In the genomic region with DNA sequence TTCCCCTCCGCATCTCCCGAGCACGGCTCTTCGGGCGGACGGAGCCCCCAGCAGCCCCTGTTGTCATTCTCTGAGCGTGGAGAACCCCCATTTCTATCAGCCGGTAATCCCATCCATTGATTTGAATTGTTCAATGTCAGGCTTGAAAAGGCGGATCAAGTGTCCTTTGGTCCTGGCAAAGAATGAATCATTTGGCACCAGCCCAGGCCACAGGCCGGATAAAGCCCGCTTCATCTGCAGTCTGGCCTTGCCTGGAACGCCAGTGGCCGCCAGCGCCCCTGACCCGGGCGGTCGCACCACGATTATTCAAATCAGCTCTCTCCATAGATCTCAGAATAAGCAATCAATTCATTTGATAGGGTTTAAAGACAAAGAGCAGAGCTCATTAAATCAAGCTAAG, we compare ENCODE assay signal across 17 cellular contexts.
DNase-seq lines count a peak whose midpoint lies in the region; ATAC-seq and TF ChIP-seq lines count a peak whose summit lies in the region.
"Had no signal": no experiment of that assay in that cellular context is flagged by ENCODE, and none has a peak within 500 bp of the region (broad histone marks: within the 10 kb centered on the region; RNA-seq: fewer than 3 reads in every experiment).

No MANE protein-coding gene starts in this region.

- TF ChIP-seq EP300 in SK-N-SH (IDR thresholded peaks at IDR 0.05; ENCODE audit: borderline replicate concordance in 1 of 2, low read depth in 1 of 2, low read length in 1 of 2), result no peak
- no peak for TF ChIP-seq EP300 in tibial nerve (IDR thresholded peaks at IDR 0.05)

- CTCF ChIA-PET in SK-N-SH (lab: Yijun Ruan, JAX), result interaction anchor here (1.6 kb wide), 1 partner anchor 8 kb away, joined by 3 read pairs; no protein-coding TSS in a partner anchor

- H3K36me3 Mint-ChIP-seq in endodermal cell (ENCODE audit: low read depth), result no peaks in the 10 kb centered on the region

- H3K27ac ChIP-seq in SK-N-SH (ENCODE audit: low read depth in 2 of 2, low read length in 1 of 2) (no peak overlapping the region), substantia nigra (ENCODE audit: low read depth, low read length, poor library complexity, severe bottlenecking) (no peak overlapping the region), endodermal cell (ENCODE audit: low read depth, low read length) (no peak overlapping the region), tibial nerve (no peak overlapping the region)
- H3K27ac ChIP-seq: ascending aorta, lower lobe of right lung, SK-N-MC, thyroid gland had no signal

- WGBS in SK-N-SH (ENCODE audit: low lambda C conversion rate), result 63% methylated on average over 18 of the region's 18 CpGs
- WGBS in endodermal cell (ENCODE audit: insufficient coverage in 1 of 2, insufficient read length in 1 of 2), 2 experiments, result 88 to 100% methylated on average over 6 to 18 of the region's 18 CpGs
- 59% methylated on average over 18 of the region's 18 CpGs for WGBS in tibial nerve, 2 donors

- no peaks in the 10 kb centered on the region for H3K36me3 ChIP-seq in SK-N-SH (replicated peaks in 1 of 2; ENCODE audit: control insufficient read depth in 1 of 2, insufficient read depth in 2 of 2, low read length in 1 of 2)
- H3K36me3 ChIP-seq in endodermal cell (ENCODE audit: control insufficient read depth, insufficient read depth, low read length), result no peaks in the 10 kb centered on the region
- no peaks in the 10 kb centered on the region for H3K36me3 ChIP-seq in tibial nerve
- H3K36me3 ChIP-seq: ascending aorta, lower lobe of right lung, thyroid gland had no signal

- no peak overlapping the region for H3K9ac ChIP-seq in SK-N-SH
- no peak overlapping the region for H3K9ac ChIP-seq in endodermal cell (ENCODE audit: extremely low read depth, low read length, poor library complexity, severe bottlenecking)

- H3K4me1 ChIP-seq in SK-N-SH (ENCODE audit: control insufficient read depth in 1 of 2, insufficient read depth in 2 of 2, low read depth in 1 of 2, low read length in 1 of 2) (no peaks in the 10 kb centered on the region), endodermal cell (ENCODE audit: control insufficient read depth, insufficient read depth, low read length) (no peaks in the 10 kb centered on the region), tibial nerve (no peaks in the 10 kb centered on the region)
- H3K4me1 ChIP-seq: ascending aorta, thyroid gland had no signal

- DNase-seq in SK-N-SH, result no peak
- peak; percentile 15 for DNase-seq in RKO (ENCODE audit: low spot score)
- DNase-seq in fibroblast of mammary gland (ENCODE audit: low read depth), result peak; percentile 5
- peak in 30 of 49 donors; percentile 3 to 68 (median 32) for DNase-seq in substantia nigra (lab: John Stamatoyannopoulos, UW)
- no peak for DNase-seq in endodermal cell
- no peak for DNase-seq in tibial nerve (ENCODE audit: low spot score in 2 of 2)
- DNase-seq: activated CD8-positive, alpha-beta memory T cell treated with anti-CD3 and anti-CD28 coated beads for 24 hours; activated effector memory CD4-positive, alpha-beta T cell treated with anti-CD3 and anti-CD28 coated beads, Interleukin-2, amount 50 U/mL, for 16 hours; effector CD4-positive, alpha-beta T cell; lower lobe of right lung; NCI-H2171 treated with DMSO at 0.1 percent for 48 hours had no signal

- no peak for TF ChIP-seq RAD21 in SK-N-SH (IDR thresholded peaks at IDR 0.05; ENCODE audit: low read length)

- H3F3A ChIP-seq in SK-N-SH (replicated peaks; ENCODE audit: insufficient read depth), result no peaks in the 10 kb centered on the region

- H3K79me2 ChIP-seq in SK-N-SH (ENCODE audit: insufficient read depth), result no peaks in the 10 kb centered on the region

- POLR2A ChIA-PET in SK-N-SH (lab: Yijun Ruan, JAX), result no interaction called here

- H4K20me1 ChIP-seq in SK-N-SH (ENCODE audit: insufficient read depth), result no peaks in the 10 kb centered on the region

- no peaks in the 10 kb centered on the region for H3K9me3 ChIP-seq in SK-N-SH
- no peaks in the 10 kb centered on the region for H3K9me3 ChIP-seq in endodermal cell (ENCODE audit: control insufficient read depth, low read length)
- H3K9me3 ChIP-seq in tibial nerve, result no peaks in the 10 kb centered on the region
- H3K9me3 ChIP-seq: ascending aorta, lower lobe of right lung, thyroid gland had no signal

- TF ChIP-seq POLR2A in tibial nerve (IDR thresholded peaks at IDR 0.05), result no peak

- H3K4me1 Mint-ChIP-seq in endodermal cell, result no peaks in the 10 kb centered on the region

- H3K4me2 ChIP-seq in SK-N-SH, result no peak overlapping the region

- H3K9me3 Mint-ChIP-seq in endodermal cell, result no peaks in the 10 kb centered on the region

- H3K4me3 Mint-ChIP-seq in endodermal cell, result no peak overlapping the region

- H3K27me3 ChIP-seq in SK-N-SH (ENCODE audit: insufficient read depth) (no peaks in the 10 kb centered on the region), endodermal cell (ENCODE audit: control insufficient read depth, insufficient read depth, low read length, poor library complexity, severe bottlenecking) (no peaks in the 10 kb centered on the region), tibial nerve (peaks cover 0 to 12% of the 10 kb centered on the region in 2 donors)
- H3K27me3 ChIP-seq: ascending aorta, thyroid gland had no signal

- no peak overlapping the region for H3K4me3 ChIP-seq in SK-N-SH (ENCODE audit: low read depth in 2 of 2, low read length in 1 of 2)
- no peak overlapping the region for H3K4me3 ChIP-seq in fibroblast of mammary gland (ENCODE audit: control insufficient read depth, low read depth, low read length)
- H3K4me3 ChIP-seq in endodermal cell (ENCODE audit: low read length), result no peak overlapping the region
- H3K4me3 ChIP-seq in tibial nerve, result no peak overlapping the region
- H3K4me3 ChIP-seq: ascending aorta, lower lobe of right lung, SK-N-MC, thyroid gland had no signal

- H3K27me3 Mint-ChIP-seq in endodermal cell (ENCODE audit: insufficient read depth), result no peaks in the 10 kb centered on the region

- no peaks in the 10 kb centered on the region for H3K9me2 ChIP-seq in SK-N-SH

- no peak overlapping the region for H2AFZ ChIP-seq in SK-N-SH (ENCODE audit: low read depth)

- peak; percentile 33; the same call in 2 of the 3 replicates for ATAC-seq in SK-N-SH treated with all-trans-retinoic acid at 6 μM for 48 hours
- no peak for ATAC-seq in HG02840 (IDR thresholded peaks at IDR 0.05; ENCODE audit: low FRiP score, unreplicated experiment)
- ATAC-seq: lower lobe of right lung, sciatic nerve had no signal

- H3K27ac Mint-ChIP-seq in endodermal cell, result no peak overlapping the region

- TF ChIP-seq CTCF in SK-N-SH (IDR thresholded peaks at IDR 0.05), result no peak
- no peak for TF ChIP-seq CTCF in fibroblast of mammary gland (conservative IDR thresholded peaks at IDR 0.05; ENCODE audit: control insufficient read depth, insufficient read depth, low read depth, low read length)
- TF ChIP-seq CTCF in endodermal cell (conservative IDR thresholded peaks at IDR 0.05), result no peak
- TF ChIP-seq CTCF in tibial nerve (IDR thresholded peaks at IDR 0.05), result no peak

TF ChIP-seq in SK-N-SH treated with all-trans-retinoic acid at 6 μM for 48 hours, 23 proteins besides CTCF, POLR2A, EP300 and RAD21 (continues in another document):
- no peak for TF ChIP-seq TOX (CRISPR knock-in tag; IDR thresholded peaks at IDR 0.05; ENCODE audit: borderline replicate concordance)
- TF ChIP-seq BACH2 (CRISPR knock-in tag; IDR thresholded peaks at IDR 0.05; ENCODE audit: borderline replicate concordance), result no peak
- no peak for TF ChIP-seq GLIS3 (CRISPR knock-in tag; IDR thresholded peaks at IDR 0.05)
- TF ChIP-seq ZNF70 (CRISPR knock-in tag; IDR thresholded peaks at IDR 0.05), result no peak

TF ChIP-seq in SK-N-SH, 30 proteins besides CTCF, POLR2A, EP300 and RAD21 (continues in another document):
- no peak for TF ChIP-seq MXI1 (IDR thresholded peaks at IDR 0.05; ENCODE audit: low read depth, low read length)
- TF ChIP-seq SIN3A (IDR thresholded peaks at IDR 0.05; ENCODE audit: borderline replicate concordance, low read depth, low read length), result no peak
- no peak for TF ChIP-seq GABPA (IDR thresholded peaks at IDR 0.05; ENCODE audit: low read depth)
- TF ChIP-seq, protein P1, sequence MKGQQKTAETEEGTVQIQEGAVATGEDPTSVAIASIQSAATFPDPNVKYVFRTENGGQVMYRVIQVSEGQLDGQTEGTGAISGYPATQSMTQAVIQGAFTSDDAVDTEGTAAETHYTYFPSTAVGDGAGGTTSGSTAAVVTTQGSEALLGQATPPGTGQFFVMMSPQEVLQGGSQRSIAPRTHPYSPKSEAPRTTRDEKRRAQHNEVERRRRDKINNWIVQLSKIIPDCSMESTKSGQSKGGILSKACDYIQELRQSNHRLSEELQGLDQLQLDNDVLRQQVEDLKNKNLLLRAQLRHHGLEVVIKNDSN (IDR thresholded peaks at IDR 0.05; ENCODE audit: borderline replicate concordance, low read depth), result no peak
- TF ChIP-seq, protein P2, sequence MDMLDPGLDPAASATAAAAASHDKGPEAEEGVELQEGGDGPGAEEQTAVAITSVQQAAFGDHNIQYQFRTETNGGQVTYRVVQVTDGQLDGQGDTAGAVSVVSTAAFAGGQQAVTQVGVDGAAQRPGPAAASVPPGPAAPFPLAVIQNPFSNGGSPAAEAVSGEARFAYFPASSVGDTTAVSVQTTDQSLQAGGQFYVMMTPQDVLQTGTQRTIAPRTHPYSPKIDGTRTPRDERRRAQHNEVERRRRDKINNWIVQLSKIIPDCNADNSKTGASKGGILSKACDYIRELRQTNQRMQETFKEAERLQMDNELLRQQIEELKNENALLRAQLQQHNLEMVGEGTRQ (IDR thresholded peaks at IDR 0.05; ENCODE audit: borderline replicate concordance, low read depth, low read length), result no peak
- TF ChIP-seq EZH2phosphoT487 (IDR thresholded peaks at IDR 0.05; ENCODE audit: borderline replicate concordance, low read depth), result no peak
- TF ChIP-seq, protein P3, sequence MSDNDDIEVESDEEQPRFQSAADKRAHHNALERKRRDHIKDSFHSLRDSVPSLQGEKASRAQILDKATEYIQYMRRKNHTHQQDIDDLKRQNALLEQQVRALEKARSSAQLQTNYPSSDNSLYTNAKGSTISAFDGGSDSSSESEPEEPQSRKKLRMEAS (IDR thresholded peaks at IDR 0.05; ENCODE audit: low read depth), result no peak
- no peak for TF ChIP-seq NRF1 (IDR thresholded peaks at IDR 0.05; ENCODE audit: low read depth, low read length)
- TF ChIP-seq YY1 (IDR thresholded peaks at IDR 0.05; ENCODE audit: low read depth), result no peak
- TF ChIP-seq, protein P4, sequence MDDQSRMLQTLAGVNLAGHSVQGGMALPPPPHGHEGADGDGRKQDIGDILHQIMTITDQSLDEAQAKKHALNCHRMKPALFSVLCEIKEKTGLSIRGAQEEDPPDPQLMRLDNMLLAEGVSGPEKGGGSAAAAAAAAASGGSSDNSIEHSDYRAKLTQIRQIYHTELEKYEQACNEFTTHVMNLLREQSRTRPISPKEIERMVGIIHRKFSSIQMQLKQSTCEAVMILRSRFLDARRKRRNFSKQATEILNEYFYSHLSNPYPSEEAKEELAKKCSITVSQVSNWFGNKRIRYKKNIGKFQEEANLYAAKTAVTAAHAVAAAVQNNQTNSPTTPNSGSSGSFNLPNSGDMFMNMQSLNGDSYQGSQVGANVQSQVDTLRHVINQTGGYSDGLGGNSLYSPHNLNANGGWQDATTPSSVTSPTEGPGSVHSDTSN (IDR thresholded peaks at IDR 0.05), result no peak
- no peak for TF ChIP-seq FOXJ3 (CRISPR knock-in tag; IDR thresholded peaks at IDR 0.05)

Comparison
In these comparisons a context has a peak if more than half of its experiments do, and no peak if none do; other contexts are left out.
1. DNase-seq: peak in RKO (single experiment), fibroblast of mammary gland (single experiment) and substantia nigra (30 of 49); none in SK-N-SH (single experiment), endodermal cell (single experiment) and tibial nerve (0 of 2).